In the genomic region with DNA sequence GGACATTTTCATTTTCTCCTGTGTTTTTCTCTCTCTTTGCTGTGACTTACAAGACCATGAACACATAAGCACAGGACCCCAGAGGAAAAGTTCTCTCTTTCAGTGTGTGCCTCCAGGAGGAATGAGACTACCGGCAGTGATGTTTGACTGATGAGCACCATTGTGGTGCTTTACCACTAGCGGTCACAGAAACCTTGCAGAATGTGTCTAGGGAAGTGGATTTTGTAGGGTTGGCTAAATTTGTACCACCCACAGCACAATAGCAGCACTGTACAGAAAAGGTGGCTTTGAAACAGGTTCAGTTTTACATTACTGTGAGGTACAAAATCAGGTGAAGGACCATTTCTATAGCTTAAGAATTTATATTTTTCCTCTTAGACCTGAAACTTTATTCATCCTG, we compare ENCODE assay signal across 17 cellular contexts.
"Had no signal": no experiment of that assay in that cellular context is flagged by ENCODE, and none has a peak within 500 bp of the region (broad histone marks: within the 10 kb centered on the region; RNA-seq: fewer than 3 reads in every experiment).

No MANE protein-coding gene starts in this region.

- H3K27ac Mint-ChIP-seq: activated CD4-positive, alpha-beta T cell treated with anti-CD3 and anti-CD28 coated beads for 36 hours; activated CD8-positive, alpha-beta T cell treated with anti-CD3 and anti-CD28 coated beads, Interleukin-2, amount 10 ng/mL, durations not matched to agents 7 days and 5 days; activated naive CD4-positive, alpha-beta T cell treated with anti-CD3 and anti-CD28 coated beads for 36 hours; dendritic cell treated with granulocyte-macrophage colony-stimulating factor and Interleukin-4, amounts not matched to agents 40 ng/mL and 50 ng/mL, for 4 days had no signal

- H3K27ac ChIP-seq: body of pancreas, psoas muscle, spleen, testis had no signal

- H3K9me3 ChIP-seq: testis had no signal

- H3K27me3 Mint-ChIP-seq: activated CD4-positive, alpha-beta T cell treated with anti-CD3 and anti-CD28 coated beads for 36 hours had no signal

- H3K27me3 ChIP-seq: body of pancreas, testis had no signal

- H3K4me1 ChIP-seq: body of pancreas, psoas muscle, testis had no signal

- ATAC-seq: activated CD4-positive, alpha-beta T cell treated with anti-CD3 and anti-CD28 coated beads for 36 hours; activated CD8-positive, alpha-beta T cell treated with anti-CD3 and anti-CD28 coated beads, Interleukin-2, amount 10 ng/mL, durations not matched to agents 7 days and 5 days; body of pancreas; psoas muscle; sciatic nerve had no signal

- H3K36me3 ChIP-seq: spleen had no signal

- H3K4me3 Mint-ChIP-seq: activated CD4-positive, alpha-beta T cell treated with anti-CD3 and anti-CD28 coated beads for 36 hours; activated CD8-positive, alpha-beta T cell treated with anti-CD3 and anti-CD28 coated beads, Interleukin-2, amount 10 ng/mL, durations not matched to agents 7 days and 5 days; activated naive CD4-positive, alpha-beta T cell treated with anti-CD3 and anti-CD28 coated beads for 36 hours; dendritic cell treated with granulocyte-macrophage colony-stimulating factor and Interleukin-4, amounts not matched to agents 40 ng/mL and 50 ng/mL, for 4 days; stimulated activated naive CD8-positive, alpha-beta T cell treated with anti-CD3 and anti-CD28 coated beads, Interleukin-15, Interleukin-2, amounts not matched to agents 100 ng/mL and 50 ng/mL, for 24 hours had no signal

- DNase-seq: activated CD4-positive, alpha-beta T cell treated with anti-CD3 and anti-CD28 coated beads for 36 hours; activated naive CD4-positive, alpha-beta T cell treated with anti-CD3 and anti-CD28 coated beads for 36 hours; amniotic stem cell; body of pancreas; cerebellar nuclear complex; erythroblast; hippocampal formation; nucleus accumbens; psoas muscle; spleen; stimulated activated CD4-positive, alpha-beta T cell treated with anti-CD3 and anti-CD28 coated beads, Interleukin-1b, Interleukin-23, amount 100 ng/mL, for 48 hours; T-helper 9 cell; testis had no signal

- H3K4me3 ChIP-seq: body of pancreas, psoas muscle, spleen, testis had no signal
